In genomic region chr14:64755661-64756265, GRCh38 we compare ENCODE assay signal across 10 cellular contexts. TPM values are rescaled to one million over a fixed set of nuclear protein-coding genes. Genes with fewer than 3 reads are reported as not detected.
DNase-seq lines count a peak whose midpoint lies in the region; ATAC-seq, FAIRE-seq and TF ChIP-seq lines count a peak whose summit lies in the region.
"Had no signal": no experiment of that assay in that cellular context is flagged by ENCODE, and none has a peak within 500 bp of the region (broad histone marks: within the 10 kb centered on the region; RNA-seq: fewer than 3 reads in every experiment).

No MANE protein-coding gene starts in this region.

- H3K4me1 Mint-ChIP-seq in astrocyte (ENCODE audit: low read depth, unreplicated experiment): peaks cover 47% of the 10 kb centered on the region
- H3K4me1 Mint-ChIP-seq: activated naive CD4-positive, alpha-beta T cell treated with anti-CD3 and anti-CD28 coated beads, Interleukin-2, amount 50 U/mL, for 24 hours had no signal

- no peak overlapping the region for H2AFZ ChIP-seq in astrocyte (ENCODE audit: low read depth, low read length)

- no peaks in the 10 kb centered on the region for H3K9me3 Mint-ChIP-seq in astrocyte (ENCODE audit: unreplicated experiment)
- H3K9me3 Mint-ChIP-seq: activated naive CD4-positive, alpha-beta T cell treated with anti-CD3 and anti-CD28 coated beads, Interleukin-2, amount 50 U/mL, for 24 hours had no signal

- H3K27ac ChIP-seq in astrocyte (ENCODE audit: low read depth, low read length): no peak overlapping the region
- H3K27ac ChIP-seq: tibial artery had no signal

- no peak for TF ChIP-seq CTCF in GM12865 (IDR thresholded peaks at IDR 0.05; ENCODE audit: insufficient read depth, low read depth, low read length, missing control alignments)
- no peak for TF ChIP-seq CTCF in astrocyte (IDR thresholded peaks at IDR 0.05; ENCODE audit: insufficient read depth, low read depth, low read length)

- H3K4me3 ChIP-seq in GM12865 (ENCODE audit: low read depth, low read length) (no peak overlapping the region), astrocyte (ENCODE audit: insufficient read depth, low read depth, low read length) (no peak overlapping the region)
- H3K4me3 ChIP-seq: tibial artery had no signal

- H3K4me2 ChIP-seq in astrocyte (ENCODE audit: low read length): no peak overlapping the region

- no peaks in the 10 kb centered on the region for H3K9me3 ChIP-seq in astrocyte (ENCODE audit: insufficient read depth, low read depth, low read length)
- H3K9me3 ChIP-seq: tibial artery had no signal

- DNase-seq in GM12865 (ENCODE audit: low read depth) (peak; percentile 48), T follicular helper cell (ENCODE audit: low read depth) (peak; percentile 71), astrocyte (ENCODE audit: low read depth) (peak; percentile 42), Ammon's horn (ENCODE audit: low spot score) (no peak), COR-L47 (lab: John Stamatoyannopoulos, UW) (no peak)
- peak; percentile 23 for DNase-seq in stimulated activated CD4-positive, alpha-beta T cell treated with anti-CD3 and anti-CD28 coated beads, Interleukin-12 subunit alpha, Interleukin-12 subunit beta, amount 100 ng/mL, for 4 hours
- DNase-seq: tibial artery had no signal

- H3K4me3 Mint-ChIP-seq in astrocyte (ENCODE audit: unreplicated experiment): no peak overlapping the region
- H3K4me3 Mint-ChIP-seq: activated naive CD4-positive, alpha-beta T cell treated with anti-CD3 and anti-CD28 coated beads, Interleukin-2, amount 50 U/mL, for 24 hours had no signal

- no peaks in the 10 kb centered on the region for H3K36me3 ChIP-seq in astrocyte (ENCODE audit: insufficient read depth, low read length)
- H3K36me3 ChIP-seq: tibial artery had no signal

- no peaks in the 10 kb centered on the region for H3K27me3 Mint-ChIP-seq in astrocyte (ENCODE audit: low read depth, unreplicated experiment)
- H3K27me3 Mint-ChIP-seq: activated naive CD4-positive, alpha-beta T cell treated with anti-CD3 and anti-CD28 coated beads, Interleukin-2, amount 50 U/mL, for 24 hours had no signal

- no peaks in the 10 kb centered on the region for H3K27me3 ChIP-seq in astrocyte (ENCODE audit: insufficient read depth, low read length)
- H3K27me3 ChIP-seq: tibial artery had no signal

- peak overlapping the region; percentile 79 for H3K27ac Mint-ChIP-seq in astrocyte (ENCODE audit: unreplicated experiment)
- H3K27ac Mint-ChIP-seq: activated naive CD4-positive, alpha-beta T cell treated with anti-CD3 and anti-CD28 coated beads, Interleukin-2, amount 50 U/mL, for 24 hours had no signal

- ATAC-seq in HG03108 (IDR thresholded peaks at IDR 0.05; ENCODE audit: unreplicated experiment): no peak
- ATAC-seq in GM21576 (IDR thresholded peaks at IDR 0.05; ENCODE audit: unreplicated experiment): no peak

- H3K9ac ChIP-seq in astrocyte (ENCODE audit: low read length): no peak overlapping the region

- peaks cover 2% of the 10 kb centered on the region for H3K36me3 Mint-ChIP-seq in astrocyte (ENCODE audit: low read depth, unreplicated experiment)
- H3K36me3 Mint-ChIP-seq: activated naive CD4-positive, alpha-beta T cell treated with anti-CD3 and anti-CD28 coated beads, Interleukin-2, amount 50 U/mL, for 24 hours had no signal

- peaks cover 32% of the 10 kb centered on the region for H3K4me1 ChIP-seq in astrocyte (ENCODE audit: insufficient read depth, low read length)

- FAIRE-seq in astrocyte (lab: Jason Lieb, UNC): no peak

- H4K20me1 ChIP-seq in astrocyte (ENCODE audit: insufficient read depth, low read length): no peaks in the 10 kb centered on the region

- no peaks in the 10 kb centered on the region for H3K79me2 ChIP-seq in astrocyte (ENCODE audit: insufficient read depth, low read length)

RNA-seq across cellular contexts. Expression of gene PLEKHG3, which starts 51.5 kb away (rescaled TPM):
- total RNA-seq in astrocyte: 84.1 and 98.6 TPM in 2 replicates

Comparison
In these comparisons a context has a peak if more than half of its experiments do, and no peak if none do; other contexts are left out.
1. DNase-seq: peak in GM12865 (single experiment), T follicular helper cell (single experiment), astrocyte (single experiment) and stimulated activated CD4-positive, alpha-beta T cell treated with anti-CD3 and anti-CD28 coated beads, Interleukin-12 subunit alpha, Interleukin-12 subunit beta, amount 100 ng/mL, for 4 hours (single experiment); none in Ammon's horn (single experiment) and COR-L47 (single experiment).